8 cellular contexts compared by ENCODE assay signal in the genomic region with DNA sequence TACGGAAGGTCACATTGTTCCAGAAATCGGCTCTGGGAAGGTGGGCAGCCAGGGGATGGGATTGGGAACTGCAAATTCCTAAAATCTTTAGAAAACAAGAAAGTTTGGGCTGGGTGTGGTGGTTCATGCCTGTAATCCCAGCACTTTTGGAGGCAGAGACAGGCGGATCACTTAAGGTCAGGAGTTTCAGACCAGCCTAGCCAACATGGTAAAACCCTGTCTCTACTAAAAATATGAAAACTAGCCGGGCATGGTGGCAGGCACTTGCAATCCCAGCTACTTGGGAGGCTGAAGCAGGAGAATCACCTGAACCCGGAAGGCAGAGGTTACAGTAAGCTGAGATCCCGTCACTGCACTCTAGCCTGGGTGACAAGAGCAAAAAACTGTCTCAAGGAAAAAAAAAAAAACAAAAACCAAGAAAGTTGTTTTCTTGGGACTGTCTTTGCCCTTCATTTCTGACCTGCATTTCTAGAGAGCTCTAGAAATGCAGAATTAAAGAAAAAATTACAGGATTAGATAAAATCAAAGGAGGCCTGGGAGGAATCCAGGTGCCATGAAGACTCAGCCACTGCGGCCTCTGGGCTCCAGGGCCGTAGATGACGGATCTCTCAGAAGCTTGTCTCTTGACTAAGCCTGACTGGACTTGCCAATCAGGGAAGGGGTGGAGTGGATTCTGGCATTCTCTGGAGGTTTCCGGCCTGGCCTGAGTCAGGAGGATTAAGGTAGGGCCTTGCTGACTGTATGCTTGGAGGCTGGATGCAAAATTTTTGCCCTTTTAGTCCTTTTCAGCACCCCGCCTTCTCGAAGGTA. TPM values are rescaled to one million over a fixed set of nuclear protein-coding genes. Genes with fewer than 3 reads are reported as not detected.
DNase-seq lines count a peak whose midpoint lies in the region; ATAC-seq, FAIRE-seq and TF ChIP-seq lines count a peak whose summit lies in the region.

No MANE protein-coding gene starts in this region.

- no peak overlapping the region for H2AFZ ChIP-seq in H9 (ENCODE audit: low read length)

- H3K9me3 ChIP-seq in H9 (ENCODE audit: control insufficient read depth, low read depth, low read length) (no peaks in the 10 kb centered on the region), right cardiac atrium (ENCODE audit: control insufficient read depth, low read length) (no peaks in the 10 kb centered on the region), small intestine (ENCODE audit: control insufficient read depth, low read depth) (no peaks in the 10 kb centered on the region)

- peaks cover 17% of the 10 kb centered on the region for H3K23me2 ChIP-seq in H9 (ENCODE audit: insufficient read length, low read depth, low read length, poor library complexity, severe bottlenecking)

- H3K23ac ChIP-seq in H9 (ENCODE audit: insufficient read length, low read depth, low read length) = no peak overlapping the region

- no peak overlapping the region for H2BK15ac ChIP-seq in H9 (ENCODE audit: low read depth, low read length)

- no peaks in the 10 kb centered on the region for H4K20me1 ChIP-seq in H9 (ENCODE audit: control insufficient read depth, insufficient read depth, insufficient read length)

- no peak overlapping the region for H4K91ac ChIP-seq in H9 (ENCODE audit: insufficient read length, low read depth, low read length)

- no peak overlapping the region for H2BK5ac ChIP-seq in H9 (ENCODE audit: insufficient read length, low read length)

- H2BK20ac ChIP-seq in H9 (ENCODE audit: low read depth, low read length, poor library complexity, severe bottlenecking) = no peak overlapping the region

- peaks cover 72 to 76% of the 10 kb centered on the region in 2 experiments for H3K4me1 Mint-ChIP-seq in H9

- peak overlapping the region; percentile 70 to 92 (median 89); a peak in 5 of 7 replicates for H3K27ac Mint-ChIP-seq in H9
- peak overlapping the region; percentile 95 to 98 for H3K27ac Mint-ChIP-seq in activated naive CD4-positive, alpha-beta T cell treated with anti-CD3 and anti-CD28 coated beads, Interleukin-2, amount 50 U/mL, for 72 hours

- H3K56ac ChIP-seq in H9 (ENCODE audit: insufficient read length, low read depth, low read length) = no peak overlapping the region

- H2BK12ac ChIP-seq in H9 (ENCODE audit: insufficient read length, low read depth, low read length) = no peak overlapping the region

- no peak overlapping the region for H3K4ac ChIP-seq in H9 (ENCODE audit: low read depth, low read length)

- H3K4me3 Mint-ChIP-seq in H9 = peak overlapping the region in 1 of 2 experiments; percentile 62; a peak in 1 of 5 replicates

- H4K8ac ChIP-seq in H9 (replicated peaks; ENCODE audit: insufficient read length, low read depth, low read length) = no peak overlapping the region

- no peaks in the 10 kb centered on the region; a peak in 1 of 5 replicates for H3K9me3 Mint-ChIP-seq in H9
- H3K9me3 Mint-ChIP-seq in activated naive CD4-positive, alpha-beta T cell treated with anti-CD3 and anti-CD28 coated beads, Interleukin-2, amount 50 U/mL, for 72 hours = no peaks in the 10 kb centered on the region

- no peak overlapping the region for H3K14ac ChIP-seq in H9 (ENCODE audit: insufficient read depth, low read length)

- H3K79me1 ChIP-seq in H9 (ENCODE audit: insufficient read depth, low read depth, low read length, poor library complexity, severe bottlenecking) = no peaks in the 10 kb centered on the region

- intact Hi-C loops in right cardiac atrium (cut with DNase I) = no loop called here

- no peak for FAIRE-seq in small intestine (lab: Jason Lieb, UNC)

- H3K27me3 Mint-ChIP-seq in H9 (ENCODE audit: low read depth) = peaks cover 2% of the 10 kb centered on the region; the same call in 1 of the 2 replicates

- in situ Hi-C loops in ACHN (cut with HindIII; ENCODE audit: low pct_ligation_motif_present, low pct_unique_long_range_greater_than_20kb, low sequenced_read_pairs) = loop anchor here (10.0 kb wide), 1 partner anchor 69 kb away; the partner anchor contains the start of gene NEAT1

- H2BK120ac ChIP-seq in H9 (ENCODE audit: low read depth, low read length, poor library complexity, severe bottlenecking) = no peak overlapping the region

- no peak for ATAC-seq in activated naive CD4-positive, alpha-beta T cell treated with anti-CD3 and anti-CD28 coated beads, Interleukin-2, amount 50 U/mL, for 72 hours
- ATAC-seq in right cardiac atrium (peak; percentile 1 to 39), HG02885 (IDR thresholded peaks at IDR 0.05; ENCODE audit: poor library complexity, unreplicated experiment) (no peak), HG03460 (IDR thresholded peaks at IDR 0.05; ENCODE audit: unreplicated experiment) (no peak)

- no peak overlapping the region for H2AK5ac ChIP-seq in H9 (ENCODE audit: insufficient read length, low read length)

- no peak overlapping the region for H4K5ac ChIP-seq in H9 (ENCODE audit: insufficient read length, low read depth, low read length)

- H3K36me3 ChIP-seq in small intestine (ENCODE audit: control insufficient read depth in 2 of 2, insufficient read depth in 2 of 2, low read length in 2 of 2) = no peaks in the 10 kb centered on the region

- no peaks in the 10 kb centered on the region for H3K27me3 ChIP-seq in H9 (ENCODE audit: insufficient read depth, low read length)
- no peaks in the 10 kb centered on the region for H3K27me3 ChIP-seq in right cardiac atrium (ENCODE audit: control insufficient read depth, insufficient read depth)
- H3K27me3 ChIP-seq in small intestine (ENCODE audit: control insufficient read depth in 2 of 2, insufficient read depth in 2 of 2, low read length in 2 of 2) = no peaks in the 10 kb centered on the region

- H3K4me3 ChIP-seq in right cardiac atrium (ENCODE audit: low read length) = no peak overlapping the region
- no peak overlapping the region for H3K4me3 ChIP-seq in small intestine (ENCODE audit: low read depth in 1 of 2, low read length in 2 of 2)

- no CpG with 5 or more reads among the region's 12 CpGs for WGBS in H9 (ENCODE audit: extremely low coverage, insufficient read length, low lambda C conversion rate)
- 39% methylated on average over 12 of the region's 12 CpGs for WGBS in right cardiac atrium
- 54 to 76% (median 75%) methylated on average over 12 of the region's 12 CpGs for WGBS in small intestine, 3 donors

- H3K36me3 Mint-ChIP-seq in H9 (ENCODE audit: insufficient read depth in 1 of 3, low read depth in 3 of 3) = no peaks in the 10 kb centered on the region; a peak in 1 of 7 replicates
- H3K36me3 Mint-ChIP-seq in activated naive CD4-positive, alpha-beta T cell treated with anti-CD3 and anti-CD28 coated beads, Interleukin-2, amount 50 U/mL, for 72 hours = peaks cover 6% of the 10 kb centered on the region in 2 donors

- peak; percentile 88 for DNase-seq in ACHN
- peak; percentile 57 for DNase-seq in H9
- no peak for DNase-seq in activated naive CD4-positive, alpha-beta T cell treated with anti-CD3 and anti-CD28 coated beads, Interleukin-2, amount 50 U/mL, for 72 hours (ENCODE audit: low spot score in 2 of 2)
- peak; percentile 76 to 86 (median 85) for DNase-seq in right cardiac atrium
- peak; percentile 43 for DNase-seq in small intestine
- DNase-seq in activated CD4-positive, alpha-beta T cell treated with anti-CD3 and anti-CD28 coated beads for 1 hour = no peak

- H3T11ph ChIP-seq in H9 (ENCODE audit: low read length) = no peak overlapping the region

- H3K4me2 ChIP-seq in H9 (ENCODE audit: insufficient read depth, insufficient read length, low read length) = no peak overlapping the region

- peaks cover 22% of the 10 kb centered on the region; the same call in 1 of the 2 replicates for H3K4me1 ChIP-seq in H9 (ENCODE audit: insufficient read depth, low read length)
- H3K4me1 ChIP-seq in right cardiac atrium (ENCODE audit: control insufficient read depth, insufficient read depth, low read length) = peaks cover 43% of the 10 kb centered on the region
- H3K4me1 ChIP-seq in small intestine (ENCODE audit: control insufficient read depth in 2 of 2, insufficient read depth in 1 of 2, low read depth in 1 of 2, low read length in 1 of 2) = peaks cover 18 to 23% of the 10 kb centered on the region in 2 donors

- no peak overlapping the region for H3K27ac ChIP-seq in H9 (ENCODE audit: insufficient read length, low read depth, low read length)
- H3K27ac ChIP-seq in right cardiac atrium (ENCODE audit: low read length) = peak overlapping the region; percentile 90
- H3K27ac ChIP-seq in small intestine (ENCODE audit: low read depth in 1 of 2, low read length in 1 of 2) = peak overlapping the region; percentile 76 to 95

- no peak for TF ChIP-seq CTCF in H9 (conservative IDR thresholded peaks at IDR 0.05)

- peak overlapping the region; percentile 28 for H3K18ac ChIP-seq in H9 (ENCODE audit: insufficient read length, low read depth, low read length)

- H3K9ac ChIP-seq in H9 (ENCODE audit: extremely low read depth, insufficient read length, low read length) = no peak overlapping the region

- H3K79me2 ChIP-seq in H9 (ENCODE audit: insufficient read depth, low read length) = no peaks in the 10 kb centered on the region

RNA-seq across cellular contexts. Expression of gene MALAT1, which starts 5.3 kb away (rescaled TPM):
- total RNA-seq in H9 (2021) (1,700 and 1,934 TPM in 2 replicates), right cardiac atrium (1,000 to 10,000 TPM; 3,773 to 5,353 (median 5,000) TPM)
- over 10,000 TPM in 1 of 2 donors, 1,000 to 10,000 TPM in 1; 7,127 to 16,609 TPM for total RNA-seq in activated naive CD4-positive, alpha-beta T cell treated with anti-CD3 and anti-CD28 coated beads, Interleukin-2, amount 50 U/mL, for 72 hours
- polyA plus RNA-seq in right cardiac atrium (1,948 TPM), small intestine (100 to 1,000 TPM; 155 to 454 (median 159) TPM)

RNA-seq across cellular contexts. Expression of gene SCYL1, which starts 31.3 kb away (rescaled TPM):
- 54.7 and 56.0 TPM in 2 replicates for total RNA-seq in H9 (2021)
- total RNA-seq in activated naive CD4-positive, alpha-beta T cell treated with anti-CD3 and anti-CD28 coated beads, Interleukin-2, amount 50 U/mL, for 72 hours = 10 to 100 TPM; 74.3 to 93.2 TPM
- 10 to 100 TPM; 59.9 to 65.2 (median 62.8) TPM for total RNA-seq in right cardiac atrium
- 56.6 TPM for polyA plus RNA-seq in right cardiac atrium
- polyA plus RNA-seq in small intestine = 10 to 100 TPM; 46.7 to 76.9 (median 74.3) TPM

Comparison
In these comparisons a context has a peak if more than half of its experiments do, and no peak if none do; other contexts are left out.
1. DNase-seq: peak in ACHN (single experiment), H9 (single experiment), right cardiac atrium (3 of 3) and small intestine (single experiment); none in activated naive CD4-positive, alpha-beta T cell treated with anti-CD3 and anti-CD28 coated beads, Interleukin-2, amount 50 U/mL, for 72 hours (0 of 2) and activated CD4-positive, alpha-beta T cell treated with anti-CD3 and anti-CD28 coated beads for 1 hour (single experiment).
2. ATAC-seq: peak in right cardiac atrium (2 of 2); none in activated naive CD4-positive, alpha-beta T cell treated with anti-CD3 and anti-CD28 coated beads, Interleukin-2, amount 50 U/mL, for 72 hours (0 of 2), HG02885 (single experiment) and HG03460 (single experiment).